In genomic region chr12:117551698-117552097, GRCh38 we compare ENCODE assay signal across 26 cellular contexts.
"Had no signal": no experiment of that assay in that cellular context is flagged by ENCODE, and none has a peak within 500 bp of the region (broad histone marks: within the 10 kb centered on the region; RNA-seq: fewer than 3 reads in every experiment).

No MANE protein-coding gene starts in this region.

- ATAC-seq: stimulated activated effector memory CD8-positive, alpha-beta T cell treated with anti-CD3 and anti-CD28 coated beads, Interleukin-12 subunit alpha, Interleukin-12 subunit beta, amount 100 ng/mL, for 72 hours; stimulated activated memory B cell treated with anti-CD40 and anti-IgM and Interleukin-4, amounts not matched to agents 10 μg/mL and 1 μg/mL and 100 μg/mL, for 72 hours; stimulated activated naive B cell treated with anti-CD40 and anti-IgM and Interleukin-4, amounts not matched to agents 10 μg/mL and 1 μg/mL and 100 μg/mL, for 72 hours; stimulated activated naive CD8-positive, alpha-beta T cell treated with anti-CD3 and anti-CD28 coated beads, Interleukin-15, amount 100 ng/mL, for 72 hours; stimulated activated naive CD8-positive, alpha-beta T cell treated with anti-CD3 and anti-CD28 coated beads, Interleukin-15, Interleukin-2, amounts not matched to agents 100 U/mL and 50 U/mL, for 24 hours; upper lobe of right lung had no signal

- H3K9me3 ChIP-seq: suprapubic skin, testis, thoracic aorta, thyroid gland, tibial artery, transverse colon, upper lobe of left lung, upper lobe of right lung, uterus, vagina had no signal

- H3K4me1 ChIP-seq: stomach, suprapubic skin, testis, thyroid gland, tibial artery, tibial nerve, transverse colon, upper lobe of left lung, upper lobe of right lung, uterus, vagina had no signal

- DNase-seq: stimulated activated CD4-positive, alpha-beta T cell treated with anti-CD3 and anti-CD28 coated beads, Interleukin-2, amount 100 ng/mL, for 48 hours; stimulated activated CD4-positive, alpha-beta T cell treated with anti-CD3 and anti-CD28 coated beads, Interleukin-4, amount 100 ng/mL, for 1 hour; stimulated activated CD4-positive, alpha-beta T cell treated with anti-CD3 and anti-CD28 coated beads, Interleukin-4, amount 100 ng/mL, for 24 hours; stimulated activated CD4-positive, alpha-beta T cell treated with anti-CD3 and anti-CD28 coated beads, Interleukin-4, amount 100 ng/mL, for 4 hours; stimulated activated CD8-positive, alpha-beta memory T cell treated with anti-CD3 and anti-CD28 coated beads, Interleukin-4, amount 100 ng/mL, for 48 hours; stimulated activated naive B cell treated with anti-CD40 and anti-IgM and Interleukin-4, amounts not matched to agents 10 μg/mL and 1 μg/mL and 100 μg/mL, for 72 hours; stimulated activated naive CD4-positive, alpha-beta T cell; stimulated activated naive CD4-positive, alpha-beta T cell treated with Interleukin-2 at 50 U/mL for 16 hours; stimulated activated naive CD8-positive, alpha-beta T cell treated with anti-CD3 and anti-CD28 coated beads, Interleukin-15, amount 100 ng/mL, for 72 hours; stimulated activated naive CD8-positive, alpha-beta T cell treated with anti-CD3 and anti-CD28 coated beads, Interleukin-15, Interleukin-2, amounts not matched to agents 100 U/mL and 50 U/mL, for 24 hours; stomach; substantia nigra; testis; thyroid gland; tibial artery; transverse colon; trophoblast cell; upper lobe of left lung; upper lobe of right lung; uterus had no signal

- H3K27ac ChIP-seq: stomach, suprapubic skin, testis, thoracic aorta, thyroid gland, tibial artery, tibial nerve, transverse colon, upper lobe of left lung, upper lobe of right lung, uterus, vagina had no signal

- H3K27me3 ChIP-seq: stomach, suprapubic skin, testis, thyroid gland, tibial artery, tibial nerve, transverse colon, upper lobe of left lung, upper lobe of right lung, uterus, vagina had no signal

- H3K36me3 ChIP-seq: stomach, suprapubic skin, thoracic aorta, thyroid gland, tibial artery, tibial nerve, transverse colon, upper lobe of left lung, upper lobe of right lung, uterus, vagina had no signal

- H3K4me3 ChIP-seq: stomach, suprapubic skin, testis, thoracic aorta, thyroid gland, tibial artery, tibial nerve, transverse colon, upper lobe of left lung, upper lobe of right lung, uterus, vagina had no signal
